7 cellular contexts compared by ENCODE assay signal in the genomic region with DNA sequence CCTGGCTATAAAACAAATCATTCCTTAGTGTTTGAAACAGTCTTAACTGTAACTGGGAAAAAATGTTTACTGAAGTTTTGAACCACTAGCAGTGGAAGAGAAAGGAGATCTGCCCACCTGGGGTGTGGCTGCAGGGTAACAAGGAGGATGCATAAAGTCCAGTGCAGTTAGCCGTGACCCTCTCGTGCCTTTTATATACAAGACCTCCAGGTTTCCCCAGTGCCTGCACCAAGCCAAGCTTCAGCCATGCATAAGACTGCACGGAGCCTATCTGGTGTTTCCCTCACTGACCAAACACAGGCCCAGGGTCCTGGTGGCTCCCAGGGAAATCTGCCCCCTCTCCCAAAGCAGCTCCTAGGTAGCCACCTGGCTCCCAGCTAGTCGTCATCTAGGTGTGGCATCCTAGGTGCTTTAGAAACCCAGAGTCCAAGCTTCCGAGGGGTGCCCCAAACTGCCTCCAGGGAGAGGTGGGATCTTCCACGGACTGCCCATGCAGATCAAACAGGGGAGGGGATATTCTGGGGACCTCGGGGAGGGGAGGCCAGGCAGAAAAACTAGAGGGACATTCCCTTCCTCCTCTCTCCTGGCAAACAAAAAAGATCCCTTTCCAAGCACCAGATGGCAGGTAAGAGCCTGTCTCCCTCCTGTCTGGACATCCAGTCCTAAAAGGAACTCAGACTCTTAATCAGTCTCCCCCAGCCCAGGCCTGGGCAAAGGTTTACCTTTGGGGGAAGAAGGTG. TPM values are rescaled to one million over a fixed set of nuclear protein-coding genes. Genes with fewer than 3 reads are reported as not detected.
A peak's percentile ranks its signal among the peaks of the same experiment; 100 is the strongest.
DNase-seq lines count a peak whose midpoint lies in the region; ATAC-seq and TF ChIP-seq lines count a peak whose summit lies in the region.

No MANE protein-coding gene starts in this region.

- no peak overlapping the region for H4K91ac ChIP-seq in H9 (ENCODE audit: insufficient read length, low read depth, low read length)

- no peak for DNase-seq in H9
- no peak for DNase-seq in SK-N-MC (ENCODE audit: low read depth, low spot score)
- DNase-seq in glomerular visceral epithelial cell (ENCODE audit: extremely low spot score), result peak; percentile 51
- no peak for DNase-seq in smooth muscle cell (lab: John Stamatoyannopoulos, UW; ENCODE audit: unreplicated experiment)
- no peak for DNase-seq in posterior vena cava (ENCODE audit: low spot score)
- DNase-seq in KBM-7, result no peak

- no peak overlapping the region for H4K8ac ChIP-seq in H9 (replicated peaks; ENCODE audit: insufficient read length, low read depth, low read length)

- H3F3A ChIP-seq in smooth muscle cell (ENCODE audit: low read depth), result peaks cover 42% of the 10 kb centered on the region

- H4K20me1 ChIP-seq in H9 (ENCODE audit: control insufficient read depth, insufficient read depth, insufficient read length) (peaks cover 2% of the 10 kb centered on the region), smooth muscle cell (ENCODE audit: low read depth) (peaks cover 71% of the 10 kb centered on the region)

- H3K27me3 ChIP-seq in H9 (ENCODE audit: insufficient read depth, low read length), result no peaks in the 10 kb centered on the region; the same call in 1 of the 2 replicates
- no peaks in the 10 kb centered on the region for H3K27me3 ChIP-seq in smooth muscle cell (ENCODE audit: low read depth)

- peaks cover 2% of the 10 kb centered on the region for H3K79me1 ChIP-seq in H9 (ENCODE audit: insufficient read depth, low read depth, low read length, poor library complexity, severe bottlenecking)

- WGBS in H9 (ENCODE audit: extremely low coverage, insufficient read length, low lambda C conversion rate), result no CpG with 5 or more reads among the region's 7 CpGs
- WGBS in smooth muscle cell (ENCODE audit: low lambda C conversion rate), result 33% methylated on average over 7 of the region's 7 CpGs

- peaks cover 0 to 7% (median 0%) of the 10 kb centered on the region in 3 experiments; a peak in 4 of 7 replicates for H3K36me3 Mint-ChIP-seq in H9 (ENCODE audit: insufficient read depth in 1 of 3, low read depth in 3 of 3)

- H3K9me3 ChIP-seq in H9 (ENCODE audit: control insufficient read depth, low read depth, low read length) (no peaks in the 10 kb centered on the region), SK-N-MC (ENCODE audit: low read depth, low read length) (no peaks in the 10 kb centered on the region), smooth muscle cell (replicated peaks; ENCODE audit: low read depth) (no peaks in the 10 kb centered on the region)

- H3K36me3 ChIP-seq in SK-N-MC (ENCODE audit: insufficient read depth, low read length) (peaks cover 7% of the 10 kb centered on the region), smooth muscle cell (ENCODE audit: low read depth) (no peaks in the 10 kb centered on the region)

- H3K9me3 Mint-ChIP-seq in H9, result no peaks in the 10 kb centered on the region; a peak in 1 of 5 replicates

- H4K5ac ChIP-seq in H9 (ENCODE audit: insufficient read length, low read depth, low read length), result no peak overlapping the region

- H2BK12ac ChIP-seq in H9 (ENCODE audit: insufficient read length, low read depth, low read length), result no peak overlapping the region

- H3K4me3 Mint-ChIP-seq in H9, result peak overlapping the region; percentile 74 to 87

- H2BK15ac ChIP-seq in H9 (ENCODE audit: low read depth, low read length), result no peak overlapping the region

- in situ Hi-C loops in KBM-7 (cut with MboI; ENCODE audit: low pct_unique_long_range_greater_than_20kb, low sequenced_read_pairs), result loop anchor here (10.0 kb wide), 1 partner anchor 162 kb away; a partner anchor contains a TSS

- H3K27ac Mint-ChIP-seq in H9, result no peak overlapping the region; a peak in 1 of 7 replicates

- peaks cover 21% of the 10 kb centered on the region for H3K23me2 ChIP-seq in H9 (ENCODE audit: insufficient read length, low read depth, low read length, poor library complexity, severe bottlenecking)

- H3K4ac ChIP-seq in H9 (ENCODE audit: low read depth, low read length), result no peak overlapping the region

- H3K56ac ChIP-seq in H9 (ENCODE audit: insufficient read length, low read depth, low read length), result no peak overlapping the region

- H3K9ac ChIP-seq in H9 (ENCODE audit: extremely low read depth, insufficient read length, low read length), result no peak overlapping the region
- H3K9ac ChIP-seq in SK-N-MC (ENCODE audit: insufficient read length), result peak overlapping the region; percentile 74
- peak overlapping the region; percentile 94 for H3K9ac ChIP-seq in smooth muscle cell (ENCODE audit: low read depth)

- H3K23ac ChIP-seq in H9 (ENCODE audit: insufficient read length, low read depth, low read length), result no peak overlapping the region

- H3K4me3 ChIP-seq in SK-N-MC, result peak overlapping the region; percentile 94
- H3K4me3 ChIP-seq in smooth muscle cell, result peak overlapping the region; percentile 99

- H2BK120ac ChIP-seq in H9 (ENCODE audit: low read depth, low read length, poor library complexity, severe bottlenecking), result no peak overlapping the region

- intact Hi-C loops in posterior vena cava (cut with DNase I), result loop anchor here (5.0 to 10.0 kb wide), 4 partner anchors 44 to 149 kb away; no protein-coding TSS in a partner anchor

- H3K14ac ChIP-seq in H9 (ENCODE audit: insufficient read depth, low read length), result no peak overlapping the region

- H3K4me2 ChIP-seq in H9 (ENCODE audit: insufficient read depth, insufficient read length, low read length), result peak overlapping the region; percentile 94
- peak overlapping the region; percentile 99 for H3K4me2 ChIP-seq in smooth muscle cell

- no peak overlapping the region for H2AK5ac ChIP-seq in H9 (ENCODE audit: insufficient read length, low read length)

- H2AFZ ChIP-seq in H9 (ENCODE audit: low read length) (no peak overlapping the region), smooth muscle cell (ENCODE audit: low read depth) (no peak overlapping the region)

- TF ChIP-seq CTCF in H9 (conservative IDR thresholded peaks at IDR 0.05) (peak; percentile 49; the same call in 1 of the 3 replicates), smooth muscle cell (IDR thresholded peaks at IDR 0.05; ENCODE audit: borderline replicate concordance, insufficient read depth, poor library complexity, severe bottlenecking) (peak; percentile 14)

- no peak for ATAC-seq in GM21825 (IDR thresholded peaks at IDR 0.05; ENCODE audit: unreplicated experiment)

- no peak overlapping the region for H3T11ph ChIP-seq in H9 (ENCODE audit: low read length)

- peaks cover 4% of the 10 kb centered on the region; the same call in 1 of the 2 replicates for H3K79me2 ChIP-seq in H9 (ENCODE audit: insufficient read depth, low read length)
- peaks cover 62% of the 10 kb centered on the region for H3K79me2 ChIP-seq in smooth muscle cell (ENCODE audit: low read depth)

- H2BK5ac ChIP-seq in H9 (ENCODE audit: insufficient read length, low read length), result no peak overlapping the region

- peaks cover 18% of the 10 kb centered on the region for H3K27me3 Mint-ChIP-seq in H9 (ENCODE audit: low read depth)

- no peak overlapping the region for H3K27ac ChIP-seq in H9 (ENCODE audit: insufficient read length, low read depth, low read length)
- H3K27ac ChIP-seq in SK-N-MC, result no peak overlapping the region
- peak overlapping the region; percentile 57 for H3K27ac ChIP-seq in smooth muscle cell (ENCODE audit: low read depth)

- H2BK20ac ChIP-seq in H9 (ENCODE audit: low read depth, low read length, poor library complexity, severe bottlenecking), result no peak overlapping the region

- H3K4me1 ChIP-seq in H9 (ENCODE audit: insufficient read depth, low read length) (no peaks in the 10 kb centered on the region; the same call in 1 of the 2 replicates), smooth muscle cell (ENCODE audit: low read depth) (peaks cover 48% of the 10 kb centered on the region)

- H3K4me1 Mint-ChIP-seq in H9, result peaks cover 56 to 60% of the 10 kb centered on the region in 2 experiments

- no peak overlapping the region for H3K18ac ChIP-seq in H9 (ENCODE audit: insufficient read length, low read depth, low read length)

RNA-seq across cellular contexts. Expression of a gene that starts 2.7 kb away (rescaled TPM):
- total RNA-seq in H9 (2021) (13.8 and 14.6 TPM in 2 replicates), smooth muscle cell (14.3 and 16.4 TPM in 2 replicates), posterior vena cava (10 to 100 TPM; 18.7 to 23.0 TPM)
- polyA plus RNA-seq in smooth muscle cell, result 32.4 and 35.0 TPM in 2 replicates
